ENCODE assay signal across 1 cellular context in the genomic region with DNA sequence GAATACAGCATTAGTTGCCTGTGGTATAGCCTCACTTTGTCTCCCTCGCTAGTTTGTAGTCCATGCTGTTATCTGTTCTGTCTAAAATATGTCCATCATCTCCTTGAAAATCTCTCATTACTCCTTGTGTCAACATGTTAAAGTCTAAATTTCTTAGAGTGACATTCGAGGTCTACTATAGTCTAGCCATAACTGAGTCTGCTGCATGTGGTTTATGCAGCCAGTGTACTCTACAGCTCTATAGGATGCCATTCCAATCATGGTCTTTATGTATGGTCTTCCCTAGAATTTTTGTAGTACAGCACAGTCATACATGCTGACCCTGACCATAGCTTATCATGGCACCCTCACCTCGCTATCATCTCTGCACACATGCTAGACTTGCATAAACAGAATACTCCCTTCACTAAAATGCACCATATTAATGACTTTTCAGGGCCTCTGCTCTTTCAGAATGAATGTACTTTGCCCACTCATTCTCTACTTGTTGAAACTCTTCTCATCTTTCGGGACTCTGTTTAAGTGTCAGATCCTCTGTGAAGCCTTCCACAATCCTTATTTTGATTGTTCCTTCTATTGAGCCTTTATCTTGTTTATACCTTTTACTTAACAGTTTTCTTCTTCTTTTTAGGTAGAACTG.
TF ChIP-seq lines count a peak whose summit lies in the region.

No MANE protein-coding gene starts in this region.

TF ChIP-seq in HepG2, 621 proteins besides CTCF, POLR2A, EP300 and RAD21:
- TF ChIP-seq POLR2AphosphoS2 (IDR thresholded peaks at IDR 0.05; ENCODE audit: low read depth, low read length) (0 out of 2 replicates have a peak, but pooled peaks have one; percentile 66), ZNF7 (CRISPR knock-in tag; IDR thresholded peaks at IDR 0.05) (no peak), ZNF296 (CRISPR knock-in tag; conservative IDR thresholded peaks at IDR 0.05) (no peak)
